ENCODE assay signal across 26 cellular contexts in genomic region chr11:71995726-71996291, GRCh38. TPM values are rescaled to one million over a fixed set of nuclear protein-coding genes. Genes with fewer than 3 reads are reported as not detected.
DNase-seq lines count a peak whose midpoint lies in the region; ATAC-seq, FAIRE-seq and TF ChIP-seq lines count a peak whose summit lies in the region.
"Had no signal": no experiment of that assay in that cellular context is flagged by ENCODE, and none has a peak within 500 bp of the region (broad histone marks: within the 10 kb centered on the region; RNA-seq: fewer than 3 reads in every experiment).

No MANE protein-coding gene starts in this region.

- WGBS in K562 (ENCODE audit: insufficient coverage, low coverage, missing lambda C conversion rate): 41% methylated on average over 3 of the region's 3 CpGs
- WGBS in mesendoderm (ENCODE audit: extremely low coverage, insufficient coverage, low lambda C conversion rate): no CpG with 5 or more reads among the region's 3 CpGs

- H3K36me3 ChIP-seq in OCI-LY3 (replicated peaks; ENCODE audit: low read depth, low read length) (peaks cover 26% of the 10 kb centered on the region), K562 (ENCODE audit: control insufficient read depth, insufficient read depth, low read length) (peaks cover 48% of the 10 kb centered on the region), mesendoderm (ENCODE audit: control insufficient read depth, insufficient read depth, low read length) (peaks cover 1% of the 10 kb centered on the region)

- TF ChIP-seq EP300 in K562 (IDR thresholded peaks at IDR 0.05; ENCODE audit: low read length): peak; percentile 87; the same call in 1 of the 2 replicates

- no peak overlapping the region for H4K8ac ChIP-seq in mesendoderm (ENCODE audit: low read depth, low read length)

- H4K20me1 ChIP-seq in OCI-LY3 (ENCODE audit: insufficient read depth, low read length): no peaks in the 10 kb centered on the region
- H4K20me1 ChIP-seq in K562 (replicated peaks; ENCODE audit: control insufficient read depth, insufficient read depth, low read length): peaks cover 10% of the 10 kb centered on the region

- H2AFZ ChIP-seq in OCI-LY3 (ENCODE audit: low read depth, low read length): no peak overlapping the region
- no peak overlapping the region for H2AFZ ChIP-seq in K562 (ENCODE audit: low read depth, low read length)
- H2AFZ ChIP-seq: hepatocyte had no signal

- H2AK5ac ChIP-seq in mesendoderm (ENCODE audit: low read length): no peak overlapping the region

- H3K9ac ChIP-seq in OCI-LY3 (ENCODE audit: low read length) (no peak overlapping the region; the same call in 1 of the 2 replicates), K562 (ENCODE audit: insufficient read depth in 1 of 2, low read depth in 2 of 2, low read length in 2 of 2) (peak overlapping the region; percentile 33 to 70; a peak in 1 of 4 replicates), mesendoderm (ENCODE audit: low read length) (no peak overlapping the region)

- no TSS peak for BruUV-seq in K562 (replicated peaks; lab: Mats Ljungman, UMichigan)

- FAIRE-seq in K562 (lab: Jason Lieb, UNC): peak; percentile 97
- FAIRE-seq: colon, frontal cortex, GM12891, small intestine had no signal

- H3K79me2 ChIP-seq in OCI-LY3 (ENCODE audit: low read length): peaks cover 6% of the 10 kb centered on the region; the same call in 1 of the 2 replicates
- no peaks in the 10 kb centered on the region for H3K79me2 ChIP-seq in K562 (ENCODE audit: control insufficient read depth, insufficient read depth, low read length)
- H3K79me2 ChIP-seq in mesendoderm (ENCODE audit: control insufficient read depth, insufficient read depth, low read length): no peaks in the 10 kb centered on the region
- H3K79me2 ChIP-seq: hepatocyte had no signal

- H3K23ac ChIP-seq in mesendoderm (ENCODE audit: low read length): no peak overlapping the region

- DNase-seq in K562 (ENCODE audit: extremely low read depth in 1 of 4, low spot score in 3 of 4): peak; percentile 75 to 93 (median 84)
- peak; percentile 43 for DNase-seq in mesendoderm
- no peak for DNase-seq in substantia nigra (lab: John Stamatoyannopoulos, UW)
- no peak for DNase-seq in activated CD4-positive, alpha-beta T cell treated with anti-CD3 and anti-CD28 coated beads, Interleukin-2, amount 50 U/mL, for 1 hour
- DNase-seq: activated B cell treated with CpG ODN at 0.5 μM for 24 hours; activated CD4-positive, alpha-beta T cell treated with anti-CD3 and anti-CD28 coated beads, Interleukin-2, amount 50 U/mL, for 4 hours; activated naive CD4-positive, alpha-beta T cell treated with anti-CD3 and anti-CD28 coated beads, Interleukin-2, amount 10 ng/mL, durations not matched to agents 7 days and 5 days; CD4-positive, CD25-positive, alpha-beta regulatory T cell; GOT3; HFFc6; Kasumi-1; MV-4-11; NCI-H1436 treated with DMSO at 0.1 percent for 48 hours; NCI-H446 treated with DMSO at 0.1 percent for 48 hours; NCI-H82; retina; small intestine; stimulated activated CD4-positive, alpha-beta T cell treated with anti-CD3 and anti-CD28 coated beads, Interleukin-1b, Interleukin-23, amount 100 ng/mL, for 48 hours had no signal

- no peaks in the 10 kb centered on the region for H3K9me3 ChIP-seq in OCI-LY3 (ENCODE audit: insufficient read depth, low read length)
- H3K9me3 ChIP-seq in K562 (replicated peaks; ENCODE audit: control insufficient read depth, insufficient read depth, low read depth, low read length): no peaks in the 10 kb centered on the region

- H3K27me3 ChIP-seq in OCI-LY3 (ENCODE audit: low read depth, low read length) (no peaks in the 10 kb centered on the region), K562 (ENCODE audit: control insufficient read depth in 2 of 2, insufficient read depth in 2 of 2, low read length in 2 of 2) (no peaks in the 10 kb centered on the region), mesendoderm (ENCODE audit: insufficient read depth, low read length, poor library complexity) (no peaks in the 10 kb centered on the region)
- H3K27me3 ChIP-seq: hepatocyte had no signal

- 0 out of 4 replicates have a peak, but pooled peaks of 1 of the 2 experiments have one; percentile 13 for TF ChIP-seq RAD21 in K562 (CRISPR knock-in tag; conservative IDR thresholded peaks at IDR 0.05 in 1 of 2, IDR thresholded peaks at IDR 0.05 in 1 of 2)

- H3K4me2 ChIP-seq in OCI-LY3 (ENCODE audit: low read length) (no peak overlapping the region), K562 (ENCODE audit: insufficient read depth, low read length) (peak overlapping the region; percentile 81), mesendoderm (ENCODE audit: low read length) (no peak overlapping the region)
- H3K4me2 ChIP-seq: hepatocyte had no signal

- H3K4me3 ChIP-seq in OCI-LY3 (ENCODE audit: low read length) (no peak overlapping the region), K562 (no peak overlapping the region), mesendoderm (ENCODE audit: low read length) (no peak overlapping the region)
- H3K4me3 ChIP-seq: hepatocyte had no signal

- H3K56ac ChIP-seq in mesendoderm (ENCODE audit: low read length): no peak overlapping the region

- H4K5ac ChIP-seq in mesendoderm (ENCODE audit: low read length): no peak overlapping the region

- no peak overlapping the region for H2BK5ac ChIP-seq in mesendoderm (ENCODE audit: low read length)

- in situ Hi-C loops in K562 (cut with MboI): no loop called here

- CTCF ChIA-PET in K562 (lab: Yijun Ruan, JAX; ENCODE audit: low intra/inter-chr PET ratio): no interaction called here

- H3K18ac ChIP-seq in mesendoderm (ENCODE audit: low read length): no peak overlapping the region

- POLR2A ChIA-PET in K562 (lab: Yijun Ruan, JAX): interaction anchor here (0.7 to 3.5 kb wide), 4 partner anchors 10 to 42 kb away, joined by 3 to 12 read pairs (median 4); no protein-coding TSS in a partner anchor

- ATAC-seq in K562: peak; percentile 92
- no peak for ATAC-seq in GM18867 (IDR thresholded peaks at IDR 0.05; ENCODE audit: unreplicated experiment)
- no peak for ATAC-seq in GM18868 (IDR thresholded peaks at IDR 0.05; ENCODE audit: unreplicated experiment)
- ATAC-seq: SK-N-SH treated with all-trans-retinoic acid at 6 μM for 48 hours had no signal

- no peak overlapping the region for H2BK15ac ChIP-seq in mesendoderm (replicated peaks; ENCODE audit: low read depth)

- intact Hi-C loops in K562 (cut with micrococcal nuclease): loop anchor here (5.0 kb wide), 1 partner anchor 134 kb away; no protein-coding TSS in a partner anchor

- H3K79me1 ChIP-seq in mesendoderm (ENCODE audit: low read length): no peaks in the 10 kb centered on the region

- H3K27ac ChIP-seq in OCI-LY3 (ENCODE audit: low read length): peak overlapping the region; percentile 16; the same call in 1 of the 2 replicates
- peak overlapping the region; percentile 69 for H3K27ac ChIP-seq in K562 (ENCODE audit: extremely low read depth, low read depth, low read length)
- no peak overlapping the region for H3K27ac ChIP-seq in mesendoderm (ENCODE audit: low read depth, low read length)
- H3K27ac ChIP-seq in substantia nigra (ENCODE audit: low read depth, low read length, poor library complexity, severe bottlenecking): peak overlapping the region; percentile 43
- H3K27ac ChIP-seq: hepatocyte had no signal

- H3K4ac ChIP-seq in mesendoderm (ENCODE audit: low read depth, low read length): no peak overlapping the region

- TF ChIP-seq CTCF in OCI-LY3 (IDR thresholded peaks at IDR 0.05; ENCODE audit: low read depth, low read length) (no peak), K562 (IDR thresholded peaks at IDR 0.05 in 2 of 3, conservative IDR thresholded peaks at IDR 0.05 in 1 of 3; ENCODE audit: insufficient read depth in 2 of 3, low read depth in 1 of 3, low read length in 3 of 3) (no peak)

- no peak overlapping the region for H2BK120ac ChIP-seq in mesendoderm (ENCODE audit: low read depth, low read length)

- TF ChIP-seq POLR2A in K562 (conservative IDR thresholded peaks at IDR 0.05): no peak

- H3K4me1 ChIP-seq in OCI-LY3 (ENCODE audit: low read length) (peaks cover 75% of the 10 kb centered on the region), K562 (replicated peaks in 1 of 2; ENCODE audit: control insufficient read depth in 2 of 2, insufficient read depth in 2 of 2, low read length in 2 of 2) (peaks cover 44 to 62% of the 10 kb centered on the region in 2 experiments), mesendoderm (ENCODE audit: control insufficient read depth, low read depth, low read length) (no peaks in the 10 kb centered on the region)

- peaks cover 14% of the 10 kb centered on the region for H3K9me1 ChIP-seq in K562 (ENCODE audit: control insufficient read depth, insufficient read depth, low read length)

TF ChIP-seq in K562, 482 proteins besides CTCF, POLR2A, EP300 and RAD21 (continues in another document):
- TF ChIP-seq PHF20 (IDR thresholded peaks at IDR 0.05; ENCODE audit: partially characterized antibody) (no peak), VEZF1 (CRISPR knock-in tag; IDR thresholded peaks at IDR 0.05) (peak; percentile 75)

RNA-seq across cellular contexts. Expression of gene IL18BP, which starts 2.9 kb away (rescaled TPM):
- 50.1 and 71.5 TPM in 2 replicates for total RNA-seq in K562 (2011; cell fraction: chromatin; rRNA removed; ENCODE audit: low replicate concordance)
- total RNA-seq in K562 (2011; cell fraction: nucleolus; rRNA removed): 32.2 and 35.4 TPM in 2 replicates
- 35.9 and 50.0 TPM in 2 replicates for total RNA-seq in K562 (2011; cell fraction: nucleoplasm; rRNA removed)
- 2.1 and 2.9 TPM in 2 replicates for total RNA-seq in K562 (2014; rRNA removed)
- total RNA-seq in K562 (2014; rRNA removed; fragmentation: Illumina TruSeq; extraction: Trizol): 2.7 and 3.2 TPM in 2 replicates
- 3.2 and 3.5 TPM in 2 replicates for total RNA-seq in K562 (2015; rRNA removed; fragmentation: Illumina TruSeq; extraction: Trizol)
- total RNA-seq in K562 (2021): 5.2 and 9.4 TPM in 2 replicates
- 6.4 and 10.7 TPM in 2 replicates for polyA plus RNA-seq in K562 (2011; rRNA removed)
- 9.9 and 10.0 TPM in 2 replicates for polyA plus RNA-seq in K562 (2011; cell fraction: cytosol; rRNA removed)
- 56.7 and 61.5 TPM in 2 replicates for polyA plus RNA-seq in K562 (2011; cell fraction: nucleus; rRNA removed)
- polyA plus RNA-seq in K562 (2012): 5.7 and 12.3 TPM in 2 replicates
- 6.1 TPM in 2 replicates for polyA plus RNA-seq in K562 (2014; fragmentation: Illumina TruSeq; extraction: Trizol)
- under 1 TPM; 0.34 to 0.35 TPM for polyA plus RNA-seq in K562 (2014; fragmentation: Nextera tagmentation; extraction: Ambion mirVana)
- 6.3 and 7.2 TPM in 2 replicates for polyA plus RNA-seq in K562 (2014; rRNA removed)
- 9.5 and 10.0 TPM in 2 replicates for polyA minus RNA-seq in K562 (2011; rRNA and poly(A)+ RNA removed)
- 2.2 and 3.4 TPM in 2 replicates for polyA minus RNA-seq in K562 (2011; cell fraction: cytosol; rRNA and poly(A)+ RNA removed)
- polyA minus RNA-seq in K562 (2011; cell fraction: nucleus; rRNA and poly(A)+ RNA removed): 11.3 and 13.7 TPM in 2 replicates
- polyA plus RNA-seq in mesendoderm (2013, experiment 1 of 2): 4.5 TPM
- polyA plus RNA-seq in mesendoderm (2013, experiment 2 of 2): 4.4 TPM

Comparison
In these comparisons a context has a peak if more than half of its experiments do, and no peak if none do; other contexts are left out.
1. H3K9ac ChIP-seq: peak in K562 (2 of 2); none in OCI-LY3 (single experiment) and mesendoderm (single experiment).
2. DNase-seq: peak in K562 (4 of 4) and mesendoderm (single experiment); none in substantia nigra (0 of 49) and activated CD4-positive, alpha-beta T cell treated with anti-CD3 and anti-CD28 coated beads, Interleukin-2, amount 50 U/mL, for 1 hour (single experiment).